In the genomic region with DNA sequence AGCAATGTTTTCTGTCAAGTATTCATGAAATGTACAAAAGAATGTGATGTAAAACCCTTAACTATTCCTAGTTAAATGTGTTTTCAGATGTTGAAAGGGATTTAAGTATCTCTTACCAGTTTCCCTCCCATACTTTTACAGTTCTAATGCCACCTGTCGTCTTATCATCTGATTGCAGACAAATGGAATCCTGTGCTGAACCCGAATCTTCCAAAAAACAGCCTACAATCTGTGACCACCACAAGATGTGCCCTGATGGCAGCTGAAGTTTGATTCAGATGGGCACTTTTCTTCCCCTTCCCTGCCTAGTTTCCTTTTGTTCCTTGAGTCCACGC, we compare ENCODE assay signal across 15 cellular contexts. TPM values are rescaled to one million over a fixed set of nuclear protein-coding genes. Genes with fewer than 3 reads are reported as not detected.
DNase-seq lines count a peak whose midpoint lies in the region; ATAC-seq, FAIRE-seq and TF ChIP-seq lines count a peak whose summit lies in the region.
"Had no signal": no experiment of that assay in that cellular context is flagged by ENCODE, and none has a peak within 500 bp of the region (broad histone marks: within the 10 kb centered on the region; RNA-seq: fewer than 3 reads in every experiment).

No MANE protein-coding gene starts in this region.

- no peak overlapping the region for H3K14ac ChIP-seq in H1 (ENCODE audit: insufficient read length)

- no peak overlapping the region for H3K56ac ChIP-seq in H1 (replicated peaks; ENCODE audit: insufficient read length, low read depth, low read length)

- no peak overlapping the region for H4K91ac ChIP-seq in H1 (replicated peaks; ENCODE audit: insufficient read length, low read length)

- H2BK120ac ChIP-seq in H1 (replicated peaks; ENCODE audit: low read depth, low read length): no peak overlapping the region

- peak overlapping the region; percentile 97 for H3K4me3 Mint-ChIP-seq in stimulated activated naive CD8-positive, alpha-beta T cell treated with anti-CD3 and anti-CD28 coated beads, Interleukin-15, Interleukin-2, amounts not matched to agents 100 ng/mL and 50 ng/mL, for 24 hours
- H3K4me3 Mint-ChIP-seq in type B pancreatic cell: peak overlapping the region; percentile 96

- no peaks in the 10 kb centered on the region for H3K9me2 ChIP-seq in SU-DHL-6 (replicated peaks; ENCODE audit: insufficient read depth, low read length)

- no peak for ATAC-seq in stimulated activated naive CD8-positive, alpha-beta T cell treated with anti-CD3 and anti-CD28 coated beads, Interleukin-15, Interleukin-2, amounts not matched to agents 100 U/mL and 50 U/mL, for 24 hours
- no peak for ATAC-seq in HG03097 (IDR thresholded peaks at IDR 0.05; ENCODE audit: low FRiP score, unreplicated experiment)

- H3K9me3 ChIP-seq in SU-DHL-6 (ENCODE audit: insufficient read depth, low read length): no peaks in the 10 kb centered on the region
- no peaks in the 10 kb centered on the region for H3K9me3 ChIP-seq in H1 (ENCODE audit: insufficient read depth in 2 of 2, low read depth in 1 of 2, low read length in 1 of 2)
- no peaks in the 10 kb centered on the region for H3K9me3 ChIP-seq in vagina

- no peak for DNase-seq in stimulated activated naive CD8-positive, alpha-beta T cell treated with anti-CD3 and anti-CD28 coated beads, Interleukin-15, Interleukin-2, amounts not matched to agents 100 U/mL and 50 U/mL, for 24 hours
- DNase-seq in H1 (ENCODE audit: low read depth in 1 of 2, low spot score in 2 of 2) (no peak), type B pancreatic cell (ENCODE audit: extremely low spot score, unreplicated experiment) (no peak), vagina (ENCODE audit: extremely low spot score in 2 of 2) (no peak), H7 (no peak)
- DNase-seq: activated gamma-delta T cell, kidney glomerular epithelial cell, NCI-H146, NCI-H748 treated with DMSO at 0.1 percent for 48 hours, SHP77 treated with DMSO at 0.1 percent for 48 hours, substantia nigra had no signal

- TF ChIP-seq EP300 in H1 (IDR thresholded peaks at IDR 0.05; ENCODE audit: borderline replicate concordance in 1 of 2, low read depth in 2 of 2, low read length in 2 of 2): no peak

- peaks cover 17% of the 10 kb centered on the region for H3K79me2 ChIP-seq in SU-DHL-6 (ENCODE audit: insufficient read depth, low read length)
- H3K79me2 ChIP-seq in H1 (ENCODE audit: control insufficient read depth in 1 of 2, insufficient read depth in 2 of 2, low read length in 2 of 2): peaks cover 0 to 12% of the 10 kb centered on the region in 2 experiments; a peak in 3 of 4 replicates

- no peak overlapping the region for H3K23ac ChIP-seq in H1 (ENCODE audit: insufficient read length)

- no peak for FAIRE-seq in H1 (lab: Jason Lieb, UNC)

- no peak overlapping the region for H3K27ac ChIP-seq in SU-DHL-6 (ENCODE audit: low read depth, low read length)
- H3K27ac ChIP-seq in H1 (ENCODE audit: low read depth, low read length): no peak overlapping the region
- H3K27ac ChIP-seq in vagina: no peak overlapping the region

- no peak overlapping the region for H2BK12ac ChIP-seq in H1 (ENCODE audit: low read depth, low read length)

- 92% methylated on average over 3 of the region's 3 CpGs; no CpG with 5 or more reads in 1 of the 2 experiments for WGBS in H1 (ENCODE audit: extremely low coverage in 1 of 2, insufficient coverage in 1 of 2, insufficient read length in 1 of 2, insufficient replicate concordance in 2 of 2, low coverage in 1 of 2, low lambda C conversion rate in 2 of 2, missing lambda C conversion rate in 1 of 2), 2 experiments

- CTCF ChIA-PET in H1 (lab: Charles Lee; ENCODE audit: partially characterized antibody): interaction anchor here (1.2 to 4.1 kb wide), 4 partner anchors 7 to 254 kb away, joined by 3 to 36 read pairs (median 8); no protein-coding TSS in a partner anchor

- H3K4me1 ChIP-seq in H1 (replicated peaks in 1 of 4; ENCODE audit: control insufficient read depth in 3 of 4, insufficient read depth in 4 of 4, low read length in 3 of 4): peaks cover 0 to 4% (median 3%) of the 10 kb centered on the region in 4 experiments; a peak in 6 of 7 replicates
- H3K4me1 ChIP-seq in vagina: peaks cover 46% of the 10 kb centered on the region

- POLR2A ChIA-PET in H1 (lab: Charles Lee; ENCODE audit: partially characterized antibody): interaction anchor here (1.0 to 4.2 kb wide), 3 partner anchors 16 to 279 kb away, joined by 4 to 31 read pairs (median 4); a partner anchor contains a TSS

- H3K4me3 ChIP-seq in SU-DHL-6 (ENCODE audit: insufficient read depth, low read length, poor library complexity, severe bottlenecking): no peak overlapping the region
- H3K4me3 ChIP-seq in H1 (ENCODE audit: extremely low read depth in 1 of 4, insufficient read depth in 2 of 4, low read depth in 3 of 4, low read length in 4 of 4): no peak overlapping the region
- no peak overlapping the region for H3K4me3 ChIP-seq in vagina
- H3K4me3 ChIP-seq in H7 (ENCODE audit: insufficient read depth, low read depth, low read length): no peak overlapping the region

- no peak overlapping the region for H3K4ac ChIP-seq in H1 (replicated peaks; ENCODE audit: insufficient read length, low read depth, low read length)

- intact Hi-C loops in vagina (cut with DNase I): no loop called here

- peaks cover 24% of the 10 kb centered on the region for H3K36me3 ChIP-seq in SU-DHL-6 (ENCODE audit: low read length)
- H3K36me3 ChIP-seq in H1 (ENCODE audit: control insufficient read depth in 2 of 4, insufficient read depth in 4 of 4, low read length in 3 of 4): peaks cover 14 to 41% (median 23%) of the 10 kb centered on the region in 4 experiments; a peak in 7 of 8 replicates
- H3K36me3 ChIP-seq in vagina: peaks cover 0 to 34% of the 10 kb centered on the region in 2 donors
- H3K36me3 ChIP-seq in H7 (replicated peaks; ENCODE audit: control insufficient read depth, insufficient read depth, low read length): peaks cover 9% of the 10 kb centered on the region

- H3K79me1 ChIP-seq in H1 (ENCODE audit: low read depth, low read length): peaks cover 2% of the 10 kb centered on the region

- no peak overlapping the region for H3K18ac ChIP-seq in H1 (ENCODE audit: extremely low read depth, low read length)

- H2BK5ac ChIP-seq in H1 (ENCODE audit: low read depth, low read length): no peak overlapping the region

- no peaks in the 10 kb centered on the region for H4K20me1 ChIP-seq in SU-DHL-6 (ENCODE audit: low read depth, low read length)
- H4K20me1 ChIP-seq in H1 (replicated peaks in 1 of 2; ENCODE audit: control insufficient read depth in 1 of 2, insufficient read depth in 2 of 2, low read length in 2 of 2): peaks cover 0 to 9% of the 10 kb centered on the region in 2 experiments

- peaks cover 38% of the 10 kb centered on the region for H3F3A ChIP-seq in SU-DHL-6 (ENCODE audit: insufficient read depth)

- no peak overlapping the region for H2AFZ ChIP-seq in SU-DHL-6 (ENCODE audit: low read depth, low read length, severe bottlenecking)
- no peak overlapping the region for H2AFZ ChIP-seq in H1 (ENCODE audit: low read length)

- no peaks in the 10 kb centered on the region for H3K9me3 Mint-ChIP-seq in stimulated activated naive CD8-positive, alpha-beta T cell treated with anti-CD3 and anti-CD28 coated beads, Interleukin-15, Interleukin-2, amounts not matched to agents 100 ng/mL and 50 ng/mL, for 24 hours
- H3K9me3 Mint-ChIP-seq in type B pancreatic cell: no peaks in the 10 kb centered on the region

- no peak overlapping the region for H3K9ac ChIP-seq in SU-DHL-6 (ENCODE audit: low read length)
- H3K9ac ChIP-seq in H1 (replicated peaks in 1 of 4; ENCODE audit: extremely low read depth in 1 of 4, low read depth in 3 of 4, low read length in 3 of 4): no peak overlapping the region

- no peak for TF ChIP-seq RAD21 in H1 (IDR thresholded peaks at IDR 0.05 in 1 of 2, conservative IDR thresholded peaks at IDR 0.05 in 1 of 2; ENCODE audit: low read depth in 2 of 2, low read length in 2 of 2)

- H2BK15ac ChIP-seq in H1 (ENCODE audit: low read length): no peak overlapping the region

- peaks cover 12% of the 10 kb centered on the region for H3K23me2 ChIP-seq in H1 (ENCODE audit: low read depth, low read length)

- TF ChIP-seq POLR2A in H1 (IDR thresholded peaks at IDR 0.05; ENCODE audit: control extremely low read depth in 1 of 2, low read depth in 2 of 2, low read length in 2 of 2) (no peak), vagina (IDR thresholded peaks at IDR 0.05) (no peak)

- no peak overlapping the region for H4K8ac ChIP-seq in H1 (ENCODE audit: extremely low read depth, insufficient read depth, low read length)

- H3K27me3 ChIP-seq in SU-DHL-6 (ENCODE audit: low read length) (no peaks in the 10 kb centered on the region), H1 (replicated peaks in 1 of 4; ENCODE audit: control insufficient read depth in 3 of 4, extremely low read depth in 1 of 4, insufficient read depth in 3 of 4, low read length in 3 of 4) (peaks cover 0 to 16% (median 14%) of the 10 kb centered on the region in 4 experiments; a peak in 6 of 7 replicates), vagina (no peaks in the 10 kb centered on the region), H7 (ENCODE audit: control insufficient read depth, insufficient read depth, low read length) (peaks cover 20% of the 10 kb centered on the region)

- no peaks in the 10 kb centered on the region for H3K27me3 Mint-ChIP-seq in stimulated activated naive CD8-positive, alpha-beta T cell treated with anti-CD3 and anti-CD28 coated beads, Interleukin-15, Interleukin-2, amounts not matched to agents 100 ng/mL and 50 ng/mL, for 24 hours
- peaks cover 2% of the 10 kb centered on the region for H3K27me3 Mint-ChIP-seq in type B pancreatic cell

- H3K27ac Mint-ChIP-seq in stimulated activated naive CD8-positive, alpha-beta T cell treated with anti-CD3 and anti-CD28 coated beads, Interleukin-15, Interleukin-2, amounts not matched to agents 100 ng/mL and 50 ng/mL, for 24 hours: peak overlapping the region; percentile 83
- peak overlapping the region; percentile 66 for H3K27ac Mint-ChIP-seq in type B pancreatic cell

- H3K4me2 ChIP-seq in SU-DHL-6 (ENCODE audit: low read depth, low read length, poor library complexity, severe bottlenecking) (peak overlapping the region; percentile 6), H1 (ENCODE audit: insufficient read depth in 1 of 2, low read depth in 2 of 2, low read length in 2 of 2) (no peak overlapping the region; a peak in 1 of 4 replicates)

- H2BK20ac ChIP-seq in H1 (ENCODE audit: low read length): no peak overlapping the region

- no peak overlapping the region for H2AK5ac ChIP-seq in H1 (ENCODE audit: low read depth, low read length)

- H4K5ac ChIP-seq in H1 (ENCODE audit: insufficient read length, low read depth, low read length): no peak overlapping the region

- H3K4me1 Mint-ChIP-seq in stimulated activated naive CD8-positive, alpha-beta T cell treated with anti-CD3 and anti-CD28 coated beads, Interleukin-15, Interleukin-2, amounts not matched to agents 100 ng/mL and 50 ng/mL, for 24 hours (ENCODE audit: low read depth): peaks cover 28% of the 10 kb centered on the region
- H3K4me1 Mint-ChIP-seq in type B pancreatic cell (ENCODE audit: unreplicated experiment): peaks cover 13% of the 10 kb centered on the region

- TF ChIP-seq CTCF in SU-DHL-6 (IDR thresholded peaks at IDR 0.05; ENCODE audit: insufficient read depth, low read length, poor library complexity, severe bottlenecking): no peak
- no peak for TF ChIP-seq CTCF in H1 (IDR thresholded peaks at IDR 0.05; ENCODE audit: control extremely low read depth in 1 of 3, insufficient read depth in 1 of 3, low read depth in 1 of 3, low read length in 3 of 3)
- TF ChIP-seq CTCF in type B pancreatic cell (conservative IDR thresholded peaks at IDR 0.05): no peak
- no peak for TF ChIP-seq CTCF in vagina (IDR thresholded peaks at IDR 0.05)

- peaks cover 47% of the 10 kb centered on the region for H3K36me3 Mint-ChIP-seq in stimulated activated naive CD8-positive, alpha-beta T cell treated with anti-CD3 and anti-CD28 coated beads, Interleukin-15, Interleukin-2, amounts not matched to agents 100 ng/mL and 50 ng/mL, for 24 hours (ENCODE audit: low read depth)
- peaks cover 9% of the 10 kb centered on the region for H3K36me3 Mint-ChIP-seq in type B pancreatic cell

RNA-seq across cellular contexts. Expression of a gene that starts 1.9 kb away (rescaled TPM):
- 216 and 228 TPM in 2 replicates for total RNA-seq in H1 (2021; fragmentation: NEBNext Ultra II Directional; extraction: Animal tissue kit (Norgen Biotek cat#: 25700))
- 457 and 560 TPM in 2 replicates for polyA plus RNA-seq in H1 (2011; rRNA removed)
- 411 TPM for polyA plus RNA-seq in H1 (2011; cell fraction: cytosol; rRNA removed)
- 121 TPM for polyA plus RNA-seq in H1 (2011; cell fraction: nucleus; rRNA removed)
- polyA plus RNA-seq in H1 (2012, experiment 1 of 2): 269 to 362 TPM (median 306 TPM) in 4 replicates
- polyA plus RNA-seq in H1 (2012, experiment 2 of 2): 244 TPM
- polyA plus RNA-seq in H1 (2013, experiment 1 of 2): 295 TPM
- 293 TPM for polyA plus RNA-seq in H1 (2013, experiment 2 of 2)
- 89.9 and 99.3 TPM in 2 replicates for polyA minus RNA-seq in H1 (2011; rRNA and poly(A)+ RNA removed)
- 36.2 TPM for polyA minus RNA-seq in H1 (2011; cell fraction: cytosol; rRNA and poly(A)+ RNA removed)
- polyA minus RNA-seq in H1 (2011; cell fraction: nucleus; rRNA and poly(A)+ RNA removed): 41.6 TPM
- 193 and 203 TPM in 2 replicates for total RNA-seq in type B pancreatic cell (ENCODE audit: low replicate concordance)
- 105 TPM for total RNA-seq in vagina
- 81.3 and 84.2 TPM in 2 replicates for total RNA-seq in H7 (2014; rRNA removed; shearing (Covaris generic))

RNA-seq across cellular contexts. Expression of a gene that starts 8.8 kb away (rescaled TPM):
- 0.67 and 1.4 TPM in 2 replicates for total RNA-seq in H1 (2021; fragmentation: NEBNext Ultra II Directional; extraction: Animal tissue kit (Norgen Biotek cat#: 25700))
- 0.32 and 0.38 TPM in 2 replicates for polyA plus RNA-seq in H1 (2011; rRNA removed)
- polyA plus RNA-seq in H1 (2011; cell fraction: cytosol; rRNA removed): 0.32 TPM
- polyA plus RNA-seq in H1 (2011; cell fraction: nucleus; rRNA removed): 2.4 TPM
- 0.41 to 1.4 TPM (median 0.87 TPM) in 4 replicates for polyA plus RNA-seq in H1 (2012, experiment 1 of 2)
- not detected for polyA plus RNA-seq in H1 (2012, experiment 2 of 2)
- polyA plus RNA-seq in H1 (2013, experiment 1 of 2): 0.57 TPM
- 0.22 TPM for polyA plus RNA-seq in H1 (2013, experiment 2 of 2)
- not detected in 2 replicates for polyA minus RNA-seq in H1 (2011; rRNA and poly(A)+ RNA removed)
- not detected for polyA minus RNA-seq in H1 (2011; cell fraction: cytosol; rRNA and poly(A)+ RNA removed)
- polyA minus RNA-seq in H1 (2011; cell fraction: nucleus; rRNA and poly(A)+ RNA removed): 2.4 TPM
- total RNA-seq in type B pancreatic cell (ENCODE audit: low replicate concordance) (2.1 and 2.8 TPM in 2 replicates), vagina (10.1 TPM)
- not detected in 2 replicates for total RNA-seq in H7 (2014; rRNA removed; shearing (Covaris generic))

RNA-seq across cellular contexts. Expression of a gene that starts 9.7 kb away (rescaled TPM):
- total RNA-seq in H1 (2021; fragmentation: NEBNext Ultra II Directional; extraction: Animal tissue kit (Norgen Biotek cat#: 25700)): 3.4 and 3.9 TPM in 2 replicates
- 4.4 and 8.4 TPM in 2 replicates for polyA plus RNA-seq in H1 (2011; rRNA removed)
- 5.4 TPM for polyA plus RNA-seq in H1 (2011; cell fraction: cytosol; rRNA removed)
- polyA plus RNA-seq in H1 (2011; cell fraction: nucleus; rRNA removed): 14.9 TPM
- 1.3 to 4.2 TPM (median 3.1 TPM) in 4 replicates for polyA plus RNA-seq in H1 (2012, experiment 1 of 2)
- polyA plus RNA-seq in H1 (2012, experiment 2 of 2): 4.2 TPM
- polyA plus RNA-seq in H1 (2013, experiment 1 of 2): 2.8 TPM
- polyA plus RNA-seq in H1 (2013, experiment 2 of 2): 2.5 TPM
- 1.1 and 2.8 TPM in 2 replicates for polyA minus RNA-seq in H1 (2011; rRNA and poly(A)+ RNA removed)
- 3.6 TPM for polyA minus RNA-seq in H1 (2011; cell fraction: cytosol; rRNA and poly(A)+ RNA removed)
- polyA minus RNA-seq in H1 (2011; cell fraction: nucleus; rRNA and poly(A)+ RNA removed): 3.2 TPM
- total RNA-seq in type B pancreatic cell (ENCODE audit: low replicate concordance) (2.2 and 7.0 TPM in 2 replicates), vagina (4.4 TPM)
- total RNA-seq in H7 (2014; rRNA removed; shearing (Covaris generic)): 2.2 and 4.2 TPM in 2 replicates

RNA-seq across cellular contexts. Expression of a gene that starts 42.2 kb away (rescaled TPM):
- not detected in 2 replicates for total RNA-seq in H1 (2021; fragmentation: NEBNext Ultra II Directional; extraction: Animal tissue kit (Norgen Biotek cat#: 25700))
- polyA plus RNA-seq in H1 (2011; rRNA removed): 0.09 and 0.25 TPM in 2 replicates
- polyA plus RNA-seq in H1 (2011; cell fraction: cytosol; rRNA removed): 0.22 TPM
- 0.21 TPM for polyA plus RNA-seq in H1 (2011; cell fraction: nucleus; rRNA removed)
- 0.23 TPM in 1 of 4 replicates, not detected in the others for polyA plus RNA-seq in H1 (2012, experiment 1 of 2)
- 0.13 TPM for polyA plus RNA-seq in H1 (2012, experiment 2 of 2)
- polyA plus RNA-seq in H1 (2013, experiment 1 of 2): 0.04 TPM
- polyA plus RNA-seq in H1 (2013, experiment 2 of 2): 0.07 TPM
- polyA minus RNA-seq in H1 (2011; rRNA and poly(A)+ RNA removed): not detected in 2 replicates
- not detected for polyA minus RNA-seq in H1 (2011; cell fraction: cytosol; rRNA and poly(A)+ RNA removed)
- not detected for polyA minus RNA-seq in H1 (2011; cell fraction: nucleus; rRNA and poly(A)+ RNA removed)
- total RNA-seq in type B pancreatic cell (ENCODE audit: low replicate concordance) (3.5 and 56.6 TPM in 2 replicates), vagina (3.4 TPM)
- not detected in 2 replicates for total RNA-seq in H7 (2014; rRNA removed; shearing (Covaris generic))
- polyA plus RNA-seq: neural cell had no signal

RNA-seq across cellular contexts. Expression of a gene that starts 53.9 kb away (rescaled TPM):
- 2.3 and 2.4 TPM in 2 replicates for total RNA-seq in H1 (2021; fragmentation: NEBNext Ultra II Directional; extraction: Animal tissue kit (Norgen Biotek cat#: 25700))
- polyA plus RNA-seq in H1 (2011; rRNA removed): 5.9 and 6.7 TPM in 2 replicates
- polyA plus RNA-seq in H1 (2011; cell fraction: cytosol; rRNA removed): 4.6 TPM
- polyA plus RNA-seq in H1 (2011; cell fraction: nucleus; rRNA removed): 7.6 TPM
- polyA plus RNA-seq in H1 (2012, experiment 1 of 2): 2.1 to 6.8 TPM (median 4.1 TPM) in 4 replicates
- 2.7 TPM for polyA plus RNA-seq in H1 (2012, experiment 2 of 2)
- polyA plus RNA-seq in H1 (2013, experiment 1 of 2): 0.71 TPM
- 0.61 TPM for polyA plus RNA-seq in H1 (2013, experiment 2 of 2)
- polyA minus RNA-seq in H1 (2011; rRNA and poly(A)+ RNA removed): 1.9 and 4.6 TPM in 2 replicates
- polyA minus RNA-seq in H1 (2011; cell fraction: cytosol; rRNA and poly(A)+ RNA removed): 3.2 TPM
- polyA minus RNA-seq in H1 (2011; cell fraction: nucleus; rRNA and poly(A)+ RNA removed): 2.8 TPM
- 4.6 and 6.2 TPM in 2 replicates for total RNA-seq in type B pancreatic cell (ENCODE audit: low replicate concordance)
- total RNA-seq in vagina: 37.8 TPM
- total RNA-seq in H7 (2014; rRNA removed; shearing (Covaris generic)): 1.4 and 1.6 TPM in 2 replicates
